ENCODE assay signal across 14 cellular contexts in the genomic region with DNA sequence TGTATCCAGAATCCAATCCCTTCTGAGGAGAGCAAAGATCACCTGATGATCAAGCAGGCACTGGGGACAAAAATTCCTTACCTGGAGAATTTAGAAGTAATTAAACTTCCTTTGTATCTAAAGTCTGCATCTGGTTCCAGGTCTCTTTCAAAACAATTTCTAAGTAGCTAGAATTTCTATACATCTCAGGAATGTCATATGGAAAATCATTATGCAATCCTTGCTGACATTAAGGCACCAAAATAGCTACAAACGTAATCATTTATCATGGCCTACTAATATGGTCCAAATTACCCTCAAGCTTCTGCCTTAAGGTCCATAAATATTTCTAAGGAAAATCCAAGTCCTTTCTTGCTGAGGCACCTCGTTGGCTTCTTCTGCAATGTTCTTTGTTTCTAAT. TPM values are rescaled to one million over a fixed set of nuclear protein-coding genes. Genes with fewer than 3 reads are reported as not detected.
DNase-seq lines count a peak whose midpoint lies in the region; ATAC-seq, FAIRE-seq and TF ChIP-seq lines count a peak whose summit lies in the region.
"Had no signal": no experiment of that assay in that cellular context is flagged by ENCODE, and none has a peak within 500 bp of the region (broad histone marks: within the 10 kb centered on the region; RNA-seq: fewer than 3 reads in every experiment).

No MANE protein-coding gene starts in this region.

- no peak overlapping the region for H2AFZ ChIP-seq in HepG2 (ENCODE audit: low read length)

- H3K4me3 ChIP-seq in HepG2 (replicated peaks in 1 of 3; ENCODE audit: insufficient read depth in 1 of 3, low read depth in 2 of 3, low read length in 3 of 3) (no peak overlapping the region), right lobe of liver (no peak overlapping the region), choroid plexus epithelial cell (ENCODE audit: low read depth, low read length) (no peak overlapping the region), mesendoderm (ENCODE audit: low read length) (no peak overlapping the region), suprapubic skin (no peak overlapping the region)

- intact Hi-C loops in HepG2 (cut with micrococcal nuclease; ENCODE audit: unreplicated experiment) (loop anchor here (5.0 kb wide), 1 partner anchor 1466 kb away; no protein-coding TSS in a partner anchor), right lobe of liver (cut with DNase I) (no loop called here)

- in situ Hi-C loops in HepG2 (cut with HindIII; ENCODE audit: extremely low pct_ligation_motif_present, low pct_unique_long_range_greater_than_20kb), result no loop called here

- no TSS peak for BruUV-seq in HepG2 (replicated peaks; lab: Mats Ljungman, UMichigan)

- CTCF ChIA-PET in HepG2 (lab: Yijun Ruan, JAX; ENCODE audit: low intra/inter-chr PET ratio, low total read pairs), result no interaction called here

- TF ChIP-seq RAD21 in HepG2 (CRISPR knock-in tag; IDR thresholded peaks at IDR 0.05), result no peak

- no peak overlapping the region for H2BK5ac ChIP-seq in mesendoderm (ENCODE audit: low read length)

- no peak overlapping the region for H4K8ac ChIP-seq in mesendoderm (ENCODE audit: low read depth, low read length)

- H3K23ac ChIP-seq in mesendoderm (ENCODE audit: low read length), result no peak overlapping the region

- DNase-seq in HepG2 (ENCODE audit: low spot score) (no peak), right lobe of liver (no peak), choroid plexus epithelial cell (ENCODE audit: low read depth) (peak; percentile 1), mesendoderm (no peak), suprapubic skin (ENCODE audit: low spot score in 2 of 2) (no peak)
- no peak for DNase-seq in stimulated activated naive CD4-positive, alpha-beta T cell (lab: John Stamatoyannopoulos, UW)
- no peak for DNase-seq in effector CD8-positive, alpha-beta T cell (lab: John Stamatoyannopoulos, UW)
- DNase-seq: Caco-2; CD8-positive, alpha-beta memory T cell; DND-41; GF-D8; HCEC 1CT had no signal

- no peak overlapping the region for H2AK5ac ChIP-seq in mesendoderm (ENCODE audit: low read length)

- no peaks in the 10 kb centered on the region for H3K79me1 ChIP-seq in mesendoderm (ENCODE audit: low read length)

- no peaks in the 10 kb centered on the region for H3K79me2 ChIP-seq in HepG2 (ENCODE audit: insufficient read depth, low read length)
- H3K79me2 ChIP-seq in mesendoderm (ENCODE audit: control insufficient read depth, insufficient read depth, low read length), result no peaks in the 10 kb centered on the region

- H3K27me3 ChIP-seq in HepG2 (ENCODE audit: control insufficient read depth in 1 of 2, insufficient read depth in 2 of 2, low read length in 2 of 2) (no peaks in the 10 kb centered on the region), right lobe of liver (no peaks in the 10 kb centered on the region), mesendoderm (ENCODE audit: insufficient read depth, low read length, poor library complexity) (no peaks in the 10 kb centered on the region), suprapubic skin (no peaks in the 10 kb centered on the region)

- peak overlapping the region; percentile 60 for H3K18ac ChIP-seq in mesendoderm (ENCODE audit: low read length)

- H2BK15ac ChIP-seq in mesendoderm (replicated peaks; ENCODE audit: low read depth), result no peak overlapping the region

- H3K4me2 ChIP-seq in HepG2 (ENCODE audit: low read depth, low read length) (no peak overlapping the region), mesendoderm (ENCODE audit: low read length) (no peak overlapping the region)

- TF ChIP-seq EP300 in HepG2 (IDR thresholded peaks at IDR 0.05; ENCODE audit: low read depth in 2 of 2, low read length in 2 of 2) (no peak), HepG2 (CRISPR knock-in tag; IDR thresholded peaks at IDR 0.05; ENCODE audit: borderline replicate concordance) (no peak), suprapubic skin (IDR thresholded peaks at IDR 0.05) (no peak)

- H3K36me3 ChIP-seq in HepG2 (replicated peaks in 1 of 2; ENCODE audit: control insufficient read depth in 1 of 2, insufficient read depth in 2 of 2, low read length in 2 of 2) (no peaks in the 10 kb centered on the region), right lobe of liver (no peaks in the 10 kb centered on the region), mesendoderm (ENCODE audit: control insufficient read depth, insufficient read depth, low read length) (no peaks in the 10 kb centered on the region), suprapubic skin (no peaks in the 10 kb centered on the region)

- 15% methylated on average over 2 of the region's 2 CpGs for WGBS in HepG2 (ENCODE audit: low lambda C conversion rate)
- WGBS in right lobe of liver (ENCODE audit: insufficient coverage, low coverage, low lambda C conversion rate, missing lambda C conversion rate), result 68% methylated on average over 2 of the region's 2 CpGs
- no CpG with 5 or more reads among the region's 2 CpGs for WGBS in mesendoderm (ENCODE audit: extremely low coverage, insufficient coverage, low lambda C conversion rate)
- WGBS in suprapubic skin, result 47% methylated on average over 2 of the region's 2 CpGs

- H3K4me1 ChIP-seq in HepG2 (ENCODE audit: insufficient read depth, low read length), result peaks cover 41% of the 10 kb centered on the region
- H3K4me1 ChIP-seq in right lobe of liver, result peaks cover 0 to 7% (median 2%) of the 10 kb centered on the region in 4 donors
- no peaks in the 10 kb centered on the region for H3K4me1 ChIP-seq in mesendoderm (ENCODE audit: control insufficient read depth, low read depth, low read length)
- H3K4me1 ChIP-seq in suprapubic skin, result peaks cover 8% of the 10 kb centered on the region

- no peak overlapping the region for H4K5ac ChIP-seq in mesendoderm (ENCODE audit: low read length)

- no peak overlapping the region for H3K56ac ChIP-seq in mesendoderm (ENCODE audit: low read length)

- ATAC-seq in HepG2, result no peak
- no peak for ATAC-seq in right lobe of liver
- ATAC-seq in HG02588 (IDR thresholded peaks at IDR 0.05; ENCODE audit: unreplicated experiment), result no peak

- H3K9ac ChIP-seq in HepG2 (ENCODE audit: insufficient read depth, low read depth, low read length) (no peak overlapping the region), mesendoderm (ENCODE audit: low read length) (no peak overlapping the region)

- no peak for TF ChIP-seq CTCF in HepG2 (CRISPR knock-in tag; IDR thresholded peaks at IDR 0.05)
- no peak for TF ChIP-seq CTCF in right lobe of liver (IDR thresholded peaks at IDR 0.05)
- TF ChIP-seq CTCF in choroid plexus epithelial cell (conservative IDR thresholded peaks at IDR 0.05; ENCODE audit: low read depth, low read length), result no peak
- no peak for TF ChIP-seq CTCF in suprapubic skin (IDR thresholded peaks at IDR 0.05)

- TF ChIP-seq POLR2A in HepG2 (IDR thresholded peaks at IDR 0.05; ENCODE audit: insufficient read depth in 1 of 2, low read depth in 2 of 2, low read length in 2 of 2) (no peak), right lobe of liver (IDR thresholded peaks at IDR 0.05) (no peak), suprapubic skin (IDR thresholded peaks at IDR 0.05) (no peak)

- no peak overlapping the region for H2BK120ac ChIP-seq in mesendoderm (ENCODE audit: low read depth, low read length)

- H3K4ac ChIP-seq in mesendoderm (ENCODE audit: low read depth, low read length), result no peak overlapping the region

- POLR2A ChIA-PET in HepG2 (lab: Yijun Ruan, JAX), result no interaction called here

- H4K20me1 ChIP-seq in HepG2 (ENCODE audit: insufficient read depth, low read length), result no peaks in the 10 kb centered on the region

- FAIRE-seq in HepG2 (lab: Jason Lieb, UNC), result no peak
- FAIRE-seq: GM19239 had no signal

- no peak overlapping the region for H3K27ac ChIP-seq in HepG2 (ENCODE audit: extremely low read length, insufficient read depth, low read length)
- H3K27ac ChIP-seq in right lobe of liver, result no peak overlapping the region
- no peak overlapping the region for H3K27ac ChIP-seq in mesendoderm (ENCODE audit: low read depth, low read length)
- H3K27ac ChIP-seq in suprapubic skin, result no peak overlapping the region

- no peaks in the 10 kb centered on the region for H3K9me3 ChIP-seq in HepG2 (ENCODE audit: low read length)
- H3K9me3 ChIP-seq in right lobe of liver, result no peaks in the 10 kb centered on the region
- no peaks in the 10 kb centered on the region for H3K9me3 ChIP-seq in suprapubic skin
- H3K9me3 ChIP-seq: Caco-2 had no signal

TF ChIP-seq in HepG2, 621 proteins besides CTCF, POLR2A, EP300 and RAD21:
- TF ChIP-seq STAG1 (CRISPR knock-in tag; IDR thresholded peaks at IDR 0.05) (no peak), CEBPB (IDR thresholded peaks at IDR 0.05; ENCODE audit: borderline replicate concordance, low read depth, low read length) (peak; percentile 59; the same call in 1 of the 2 replicates)

RNA-seq across cellular contexts. Expression of a gene that starts 32.9 kb away (rescaled TPM):
- total RNA-seq in HepG2 (2016; rRNA removed; fragmentation: Illumina TruSeq; extraction: Trizol) (7.5 and 8.5 TPM in 2 replicates), right lobe of liver (10 to 100 TPM in 4 of 6 experiments, 1 to 10 TPM in 2; 9.2 to 23.3 (median 15.2) TPM), suprapubic skin (10 to 100 TPM; 16.7 to 33.6 (median 21.3) TPM)
- total RNA-seq in HepG2 (2016; cell fraction: cytosol; rRNA removed; fragmentation: Illumina TruSeq; extraction: Trizol; ENCODE audit: low read depth), result 18.9 and 21.5 TPM in 2 replicates
- total RNA-seq in HepG2 (2016; cell fraction: insoluble cytoplasmic fraction; rRNA removed; fragmentation: Illumina TruSeq; extraction: Trizol), result 6.7 and 7.0 TPM in 2 replicates
- total RNA-seq in HepG2 (2016; cell fraction: membrane; rRNA removed; fragmentation: Illumina TruSeq; extraction: Trizol), result 5.7 and 6.1 TPM in 2 replicates
- total RNA-seq in HepG2 (2016; cell fraction: nucleus; rRNA removed; fragmentation: Illumina TruSeq; extraction: Trizol), result 9.8 and 11.4 TPM in 2 replicates
- 18.2 and 21.1 TPM in 2 replicates for polyA plus RNA-seq in HepG2 (2011; rRNA removed)
- 8.0 and 10.6 TPM in 2 replicates for polyA plus RNA-seq in HepG2 (2011; cell fraction: cytosol; rRNA removed)
- polyA plus RNA-seq in HepG2 (2011; cell fraction: nucleus; rRNA removed), result 16.3 and 20.7 TPM in 2 replicates
- 11.0 TPM in 2 replicates for polyA plus RNA-seq in HepG2 (2012)
- 0.68 and 0.79 TPM in 2 replicates for polyA plus RNA-seq in HepG2 (2016; cell fraction: cytosol; fragmentation: Illumina TruSeq; extraction: Trizol; ENCODE audit: low read depth)
- 5.2 and 5.6 TPM in 2 replicates for polyA plus RNA-seq in HepG2 (2016; cell fraction: insoluble cytoplasmic fraction; fragmentation: Illumina TruSeq; extraction: Trizol; ENCODE audit: low read depth)
- polyA plus RNA-seq in HepG2 (2016; cell fraction: membrane; fragmentation: Illumina TruSeq; extraction: Trizol; ENCODE audit: low read depth), result 2.3 and 2.4 TPM in 2 replicates
- 12.0 and 12.1 TPM in 2 replicates for polyA plus RNA-seq in HepG2 (2016; cell fraction: nucleus; fragmentation: Illumina TruSeq; extraction: Trizol; ENCODE audit: insufficient read depth, low read depth)
- polyA minus RNA-seq in HepG2 (2011; rRNA and poly(A)+ RNA removed; ENCODE audit: low replicate concordance), result 10.4 and 56.0 TPM in 2 replicates
- polyA minus RNA-seq in HepG2 (2011; cell fraction: cytosol; rRNA and poly(A)+ RNA removed), result 12.7 and 15.6 TPM in 2 replicates
- 18.7 and 25.6 TPM in 2 replicates for polyA minus RNA-seq in HepG2 (2011; cell fraction: nucleus; rRNA and poly(A)+ RNA removed)
- 3.5 TPM for polyA plus RNA-seq in mesendoderm (2013, experiment 1 of 2)
- 2.9 TPM for polyA plus RNA-seq in mesendoderm (2013, experiment 2 of 2)
